In the genomic region with DNA sequence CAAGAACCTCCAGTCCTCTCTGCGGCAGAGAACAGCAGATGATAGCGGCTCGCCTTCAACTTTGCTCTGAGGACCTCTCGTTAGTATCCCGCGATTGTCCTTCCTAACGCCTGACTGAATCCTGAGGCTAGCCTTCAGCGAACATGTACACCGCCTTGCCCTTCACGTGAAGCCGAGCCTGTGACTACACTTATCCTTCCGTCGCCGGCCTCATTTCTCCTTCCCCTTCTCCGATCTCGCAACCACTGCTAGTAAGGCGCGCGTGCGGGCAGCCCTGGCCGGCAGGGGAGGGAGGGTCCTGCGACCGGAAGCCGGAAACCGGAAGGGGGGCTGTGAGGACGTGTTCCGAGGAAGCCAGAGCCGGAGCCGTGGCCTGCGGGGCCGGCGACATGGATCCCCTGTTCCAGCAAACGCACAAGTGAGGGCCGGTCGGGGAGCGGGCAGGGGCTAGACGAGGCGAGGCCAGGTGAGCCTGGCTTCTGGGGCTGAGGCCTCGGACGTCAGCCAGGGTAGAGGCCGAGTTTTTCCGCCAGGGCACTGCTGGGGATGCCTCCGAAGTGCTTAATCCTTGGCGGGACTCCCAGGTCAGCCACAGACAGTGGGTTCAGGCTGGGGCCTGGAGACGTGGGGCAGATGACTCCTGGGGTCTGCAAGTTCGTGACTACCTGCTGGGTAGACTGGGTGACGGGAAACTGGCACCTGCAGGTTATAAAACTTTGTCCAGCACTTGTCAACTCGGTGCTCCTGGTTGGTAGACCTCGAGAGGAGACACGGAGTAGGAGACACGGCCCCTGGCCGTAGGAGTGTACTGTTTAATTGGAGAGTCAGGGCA, we compare ENCODE assay signal across 8 cellular contexts. TPM values are rescaled to one million over a fixed set of nuclear protein-coding genes. Genes with fewer than 3 reads are reported as not detected.
DNase-seq lines count a peak whose midpoint lies in the region; TF ChIP-seq lines count a peak whose summit lies in the region.

A gene (plus strand): TSS at position 357 of the 832 bp plus-strand sequence. CDS start 33 bp downstream, at position 390.

- TF ChIP-seq POLR2A in stomach (IDR thresholded peaks at IDR 0.05) = peak in 2 of 4 donors; percentile 17 to 62

- 0 to 1% (median 1%) methylated on average over 40 to 52 of the region's 52 CpGs for WGBS in stomach, 5 donors

- H3K4me3 ChIP-seq in H7 (ENCODE audit: insufficient read depth, low read depth, low read length) (peak within 1 kb of the TSS; percentile 96), stomach (peak within 1 kb of the TSS; percentile 80 to 93 (median 88))

- DNase-seq in ELR (ENCODE audit: low read depth) (peak; percentile 95), H7 (peak; percentile 96), M059J (ENCODE audit: low read depth) (peak; percentile 81), SHP77 treated with DMSO at 0.1 percent for 48 hours (lab: John Stamatoyannopoulos, UW) (peak; percentile 99), fibroblast of the conjunctiva (ENCODE audit: low read depth) (peak; percentile 70), neural crest cell (ENCODE audit: low read depth, low spot score) (peak; percentile 89), stomach (peak; percentile 85)
- DNase-seq in activated effector memory CD4-positive, alpha-beta T cell treated with anti-CD3 and anti-CD28 coated beads, Interleukin-2, amount 50 U/mL, for 16 hours = peak; percentile 95

- H3K27me3 ChIP-seq in H7 (ENCODE audit: control insufficient read depth, insufficient read depth, low read length) (no peaks in the 10 kb centered on the region), stomach (no peaks in the 10 kb centered on the region)

- peaks cover 3% of the 10 kb centered on the region for H3K27me3 Mint-ChIP-seq in neural crest cell (ENCODE audit: low read depth)

- no peak for TF ChIP-seq EP300 in stomach (IDR thresholded peaks at IDR 0.05)

- no peaks in the 10 kb centered on the region for H3K9me3 Mint-ChIP-seq in neural crest cell

- H3K36me3 ChIP-seq in H7 (replicated peaks; ENCODE audit: control insufficient read depth, insufficient read depth, low read length) (no peaks in the 10 kb centered on the region), stomach (no peaks in the 10 kb centered on the region)

- peak within 1 kb of the TSS; percentile 94 for H3K4me3 Mint-ChIP-seq in neural crest cell

- H3K27ac ChIP-seq in stomach = peak within 1 kb of the TSS; percentile 88 to 97 (median 91)

- H3K9me3 ChIP-seq in stomach = no peaks in the 10 kb centered on the region

- intact Hi-C loops in stomach (cut with DNase I; ENCODE audit: low total_unique reads) = no loop called here

- peaks cover 28% of the 10 kb centered on the region for H3K4me1 Mint-ChIP-seq in neural crest cell

- H3K27ac Mint-ChIP-seq in neural crest cell (ENCODE audit: unreplicated experiment) = peak within 1 kb of the TSS; percentile 100

- peaks cover 19 to 51% (median 41%) of the 10 kb centered on the region in 4 donors for H3K4me1 ChIP-seq in stomach

- TF ChIP-seq CTCF in neural crest cell (conservative IDR thresholded peaks at IDR 0.05) (no peak), stomach (IDR thresholded peaks at IDR 0.05) (no peak)

- no peaks in the 10 kb centered on the region for H3K36me3 Mint-ChIP-seq in neural crest cell (ENCODE audit: low read depth)

RNA-seq across cellular contexts. Expression of the gene that starts here (rescaled TPM):
- 23.2 and 25.9 TPM in 2 replicates for total RNA-seq in H7 (2014; rRNA removed; shearing (Covaris generic))
- total RNA-seq in M059J (2014; rRNA removed; shearing (Covaris generic)) = 41.9 and 56.5 TPM in 2 replicates
- total RNA-seq in neural crest cell = 46.1 and 52.8 TPM in 2 replicates
- 10 to 100 TPM; 25.0 to 84.0 (median 42.0) TPM for total RNA-seq in stomach
- polyA plus RNA-seq in stomach = 10 to 100 TPM; 15.3 to 24.1 (median 23.0) TPM

Comparison
In these comparisons a context has a peak if more than half of its experiments do, and no peak if none do; other contexts are left out.
1. Peak in every context shown above with its lines: DNase-seq, H3K4me3 ChIP-seq and H3K27ac ChIP-seq.